9 cellular contexts compared by ENCODE assay signal in the genomic region with DNA sequence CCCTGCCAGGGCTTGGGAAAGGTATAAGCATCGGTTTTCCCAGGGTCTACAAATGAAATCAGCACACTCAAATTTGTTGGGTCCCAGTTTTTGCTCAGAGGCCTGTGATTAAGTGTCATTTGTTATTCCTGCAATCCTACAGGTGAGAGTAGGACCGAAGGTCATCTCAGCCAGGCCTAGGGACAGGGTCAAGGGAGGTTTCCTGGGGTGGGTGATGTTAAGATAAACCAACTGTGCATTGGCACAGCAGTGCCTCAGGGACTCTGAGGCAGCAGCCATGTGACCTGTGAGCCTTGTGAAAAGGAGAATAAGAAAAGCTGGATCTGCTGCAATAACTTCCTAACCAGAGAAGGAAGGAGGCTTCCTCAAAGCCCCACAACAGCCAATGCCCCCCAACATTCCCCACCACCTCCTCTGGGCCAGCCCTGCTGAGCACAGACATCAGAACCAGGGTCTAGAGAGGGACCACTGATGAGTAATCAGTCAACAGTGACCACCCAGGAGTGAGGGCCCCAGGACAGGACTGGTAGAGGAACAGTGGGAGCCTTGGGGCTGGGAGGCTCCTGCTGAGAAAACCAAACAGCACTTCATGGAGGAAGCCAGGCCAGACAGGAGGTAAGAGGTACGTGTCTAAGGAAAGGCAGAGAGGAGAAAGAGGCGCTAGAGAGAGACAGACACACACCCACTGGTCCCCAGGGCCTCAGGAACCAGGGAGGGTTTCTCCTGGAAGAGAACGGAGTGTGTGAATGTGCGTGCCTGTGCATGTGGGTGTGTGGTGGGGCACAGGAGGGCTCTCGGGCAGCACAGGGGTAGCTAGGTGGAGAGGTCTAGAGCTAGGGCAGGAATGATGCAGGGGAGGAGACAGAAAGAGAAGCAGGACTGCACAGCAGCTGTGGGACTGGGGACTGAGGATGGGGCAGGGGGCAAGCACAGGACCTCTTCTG.
DNase-seq lines count a peak whose midpoint lies in the region; ATAC-seq and TF ChIP-seq lines count a peak whose summit lies in the region.
"Had no signal": no experiment of that assay in that cellular context is flagged by ENCODE, and none has a peak within 500 bp of the region (broad histone marks: within the 10 kb centered on the region; RNA-seq: fewer than 3 reads in every experiment).

No MANE protein-coding gene starts in this region.

- H3K4me2 ChIP-seq in hepatocyte, result no peak overlapping the region

- in situ Hi-C loops in gastrocnemius medialis (cut with MboI; ENCODE audit: low sequenced_read_pairs in 4 of 4), result no loop called here

- peak overlapping the region; percentile 45 to 59 for H3K4me3 Mint-ChIP-seq in activated T-cell treated with anti-CD3 and anti-CD28 coated beads, Interleukin-2, amount 50 U/mL, for 72 hours

- peak in 1 of 2 donors; percentile 3 for ATAC-seq in activated T-cell treated with anti-CD3 and anti-CD28 coated beads, Interleukin-2, amount 50 U/mL, for 72 hours (replicated peaks in 1 of 2)
- ATAC-seq in gastrocnemius medialis, result no peak

- TF ChIP-seq CTCF in hepatocyte (IDR thresholded peaks at IDR 0.05; ENCODE audit: poor library complexity) (no peak), gastrocnemius medialis (IDR thresholded peaks at IDR 0.05 in 4 of 5, conservative IDR thresholded peaks at IDR 0.05 in 1 of 5) (no peak)

- peaks cover 42% of the 10 kb centered on the region for H3K4me1 ChIP-seq in hepatocyte (ENCODE audit: insufficient read depth)
- H3K4me1 ChIP-seq in thymus (ENCODE audit: control insufficient read depth, insufficient read depth, low read length), result peaks cover 18% of the 10 kb centered on the region
- peaks cover 21 to 22% of the 10 kb centered on the region in 2 donors for H3K4me1 ChIP-seq in gastrocnemius medialis

- no peaks in the 10 kb centered on the region for H3K9me3 ChIP-seq in hepatocyte (ENCODE audit: low read depth)
- H3K9me3 ChIP-seq in thymus (ENCODE audit: control insufficient read depth), result peaks cover 2% of the 10 kb centered on the region
- H3K9me3 ChIP-seq in gastrocnemius medialis, result no peaks in the 10 kb centered on the region

- no peaks in the 10 kb centered on the region for H3K27me3 Mint-ChIP-seq in activated T-cell treated with anti-CD3 and anti-CD28 coated beads, Interleukin-2, amount 50 U/mL, for 72 hours (ENCODE audit: low read depth)
- H3K27me3 Mint-ChIP-seq: progenitor cell of endocrine pancreas had no signal

- peaks cover 61% of the 10 kb centered on the region for H3K79me2 ChIP-seq in hepatocyte

- peak overlapping the region; percentile 82 for H3K27ac Mint-ChIP-seq in activated T-cell treated with anti-CD3 and anti-CD28 coated beads, Interleukin-2, amount 50 U/mL, for 72 hours
- H3K27ac Mint-ChIP-seq: progenitor cell of endocrine pancreas had no signal

- no peak overlapping the region for H2AFZ ChIP-seq in hepatocyte

- H3K9me3 Mint-ChIP-seq in activated T-cell treated with anti-CD3 and anti-CD28 coated beads, Interleukin-2, amount 50 U/mL, for 72 hours, result no peaks in the 10 kb centered on the region

- no peaks in the 10 kb centered on the region for H3K9me2 ChIP-seq in hepatocyte (replicated peaks; ENCODE audit: insufficient read depth)

- no peak overlapping the region for H3K4me3 ChIP-seq in hepatocyte
- no peak overlapping the region for H3K4me3 ChIP-seq in thymus (ENCODE audit: low read length)
- no peak overlapping the region for H3K4me3 ChIP-seq in gastrocnemius medialis

- 78% methylated on average over 7 of the region's 7 CpGs for WGBS in hepatocyte (ENCODE audit: low lambda C conversion rate, missing lambda C conversion rate)
- WGBS in thymus, result 80% methylated on average over 7 of the region's 7 CpGs

- H3K36me3 ChIP-seq in hepatocyte (replicated peaks; ENCODE audit: insufficient read depth, low read depth) (no peaks in the 10 kb centered on the region), thymus (ENCODE audit: control insufficient read depth, insufficient read depth) (no peaks in the 10 kb centered on the region), gastrocnemius medialis (no peaks in the 10 kb centered on the region)

- no peaks in the 10 kb centered on the region for H3K36me3 Mint-ChIP-seq in activated T-cell treated with anti-CD3 and anti-CD28 coated beads, Interleukin-2, amount 50 U/mL, for 72 hours (ENCODE audit: insufficient read depth in 2 of 2)

- intact Hi-C loops in gastrocnemius medialis (cut with DNase I; ENCODE audit: low total_unique reads), result no loop called here

- H3K27me3 ChIP-seq in hepatocyte (no peaks in the 10 kb centered on the region), thymus (ENCODE audit: control insufficient read depth, insufficient read depth) (no peaks in the 10 kb centered on the region), gastrocnemius medialis (no peaks in the 10 kb centered on the region)

- no peaks in the 10 kb centered on the region for H4K20me1 ChIP-seq in hepatocyte (ENCODE audit: insufficient read depth, poor library complexity, severe bottlenecking)

- peaks cover 24% of the 10 kb centered on the region for H3K4me1 Mint-ChIP-seq in activated T-cell treated with anti-CD3 and anti-CD28 coated beads, Interleukin-2, amount 50 U/mL, for 72 hours (ENCODE audit: low read depth)

- DNase-seq in activated T-cell treated with anti-CD3 and anti-CD28 coated beads, Interleukin-2, amount 50 U/mL, for 72 hours, result no peak
- no peak for DNase-seq in activated T-cell treated with anti-CD3 and anti-CD28 coated beads, Interleukin-2, amount 50 U/mL, for 1 hour
- DNase-seq in NCI-H69 (lab: John Stamatoyannopoulos, UW), result peak; percentile 81
- no peak for DNase-seq in hepatocyte (ENCODE audit: low spot score)
- no peak for DNase-seq in gastrocnemius medialis
- DNase-seq in germinal center (ENCODE audit: low spot score), result no peak
- no peak for DNase-seq in stimulated activated CD4-positive, alpha-beta T cell treated with anti-CD3 and anti-CD28 coated beads, Interleukin-15, amount 100 ng/mL, for 24 hours

- no peak for TF ChIP-seq POLR2A in gastrocnemius medialis (IDR thresholded peaks at IDR 0.05)

- peak overlapping the region; percentile 78 for H3K27ac ChIP-seq in hepatocyte
- peak overlapping the region; percentile 66 for H3K27ac ChIP-seq in thymus (ENCODE audit: low read depth)
- no peak overlapping the region for H3K27ac ChIP-seq in gastrocnemius medialis

Comparison
In these comparisons a context has a peak if more than half of its experiments do, and no peak if none do; other contexts are left out.
1. H3K27ac ChIP-seq: peak in hepatocyte (single experiment) and thymus (single experiment); none in gastrocnemius medialis (0 of 4).